ENCODE assay signal across 1 cellular context in the genomic region with DNA sequence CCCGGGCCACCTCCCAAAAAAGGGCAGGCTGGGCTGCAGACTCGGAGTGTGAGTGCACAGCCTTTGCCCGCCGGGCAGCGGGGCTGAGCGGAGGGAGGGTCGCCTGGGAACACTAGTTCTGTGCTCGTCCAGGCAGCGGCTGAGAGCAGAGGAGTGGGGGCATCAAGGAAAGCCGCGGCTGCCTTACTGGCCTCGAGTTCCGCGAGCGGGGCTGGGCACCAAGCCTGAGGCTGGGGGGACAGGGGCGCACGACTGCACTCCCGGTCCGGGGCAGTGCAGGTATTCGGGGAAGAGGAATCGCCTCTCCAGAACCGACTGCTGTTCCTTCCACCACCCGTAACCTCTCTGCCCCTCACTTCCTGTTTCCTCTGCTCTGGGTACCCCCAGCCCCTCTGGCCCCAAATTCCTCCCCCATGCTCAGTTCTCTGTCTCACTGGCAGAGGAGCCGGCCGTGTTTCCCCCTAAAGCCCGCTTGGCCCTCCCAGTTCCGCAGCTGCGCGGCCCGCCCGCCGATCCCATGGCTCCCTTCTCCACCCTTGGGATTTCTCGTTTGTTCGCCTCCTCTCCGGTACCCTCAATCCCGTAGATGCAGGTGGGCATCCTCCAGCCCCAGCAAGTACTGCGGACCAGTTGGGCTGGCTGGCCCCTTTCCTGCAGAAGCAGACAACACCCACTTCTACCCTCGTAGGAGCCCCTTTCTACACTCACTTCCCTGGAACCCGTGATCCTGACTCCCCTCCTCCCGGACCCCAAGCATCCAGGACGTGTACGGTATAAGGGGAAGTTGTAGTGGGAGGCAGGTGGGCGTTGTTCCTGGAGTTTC.
A peak's percentile ranks its signal among the peaks of the same experiment; 100 is the strongest.
TF ChIP-seq lines count a peak whose summit lies in the region.

No MANE protein-coding gene starts in this region.

TF ChIP-seq in GM23338, 12 proteins besides CTCF, POLR2A, EP300 and RAD21:
- TF ChIP-seq NANOG (IDR thresholded peaks at IDR 0.05; ENCODE audit: borderline replicate concordance), result no peak
- peak; percentile 70 for TF ChIP-seq EZH2 (IDR thresholded peaks at IDR 0.05; ENCODE audit: low read depth, unreplicated experiment)
- TF ChIP-seq ZNF331 (CRISPR knock-in tag; IDR thresholded peaks at IDR 0.05; ENCODE audit: low read depth), result no peak
- TF ChIP-seq, protein P1, sequence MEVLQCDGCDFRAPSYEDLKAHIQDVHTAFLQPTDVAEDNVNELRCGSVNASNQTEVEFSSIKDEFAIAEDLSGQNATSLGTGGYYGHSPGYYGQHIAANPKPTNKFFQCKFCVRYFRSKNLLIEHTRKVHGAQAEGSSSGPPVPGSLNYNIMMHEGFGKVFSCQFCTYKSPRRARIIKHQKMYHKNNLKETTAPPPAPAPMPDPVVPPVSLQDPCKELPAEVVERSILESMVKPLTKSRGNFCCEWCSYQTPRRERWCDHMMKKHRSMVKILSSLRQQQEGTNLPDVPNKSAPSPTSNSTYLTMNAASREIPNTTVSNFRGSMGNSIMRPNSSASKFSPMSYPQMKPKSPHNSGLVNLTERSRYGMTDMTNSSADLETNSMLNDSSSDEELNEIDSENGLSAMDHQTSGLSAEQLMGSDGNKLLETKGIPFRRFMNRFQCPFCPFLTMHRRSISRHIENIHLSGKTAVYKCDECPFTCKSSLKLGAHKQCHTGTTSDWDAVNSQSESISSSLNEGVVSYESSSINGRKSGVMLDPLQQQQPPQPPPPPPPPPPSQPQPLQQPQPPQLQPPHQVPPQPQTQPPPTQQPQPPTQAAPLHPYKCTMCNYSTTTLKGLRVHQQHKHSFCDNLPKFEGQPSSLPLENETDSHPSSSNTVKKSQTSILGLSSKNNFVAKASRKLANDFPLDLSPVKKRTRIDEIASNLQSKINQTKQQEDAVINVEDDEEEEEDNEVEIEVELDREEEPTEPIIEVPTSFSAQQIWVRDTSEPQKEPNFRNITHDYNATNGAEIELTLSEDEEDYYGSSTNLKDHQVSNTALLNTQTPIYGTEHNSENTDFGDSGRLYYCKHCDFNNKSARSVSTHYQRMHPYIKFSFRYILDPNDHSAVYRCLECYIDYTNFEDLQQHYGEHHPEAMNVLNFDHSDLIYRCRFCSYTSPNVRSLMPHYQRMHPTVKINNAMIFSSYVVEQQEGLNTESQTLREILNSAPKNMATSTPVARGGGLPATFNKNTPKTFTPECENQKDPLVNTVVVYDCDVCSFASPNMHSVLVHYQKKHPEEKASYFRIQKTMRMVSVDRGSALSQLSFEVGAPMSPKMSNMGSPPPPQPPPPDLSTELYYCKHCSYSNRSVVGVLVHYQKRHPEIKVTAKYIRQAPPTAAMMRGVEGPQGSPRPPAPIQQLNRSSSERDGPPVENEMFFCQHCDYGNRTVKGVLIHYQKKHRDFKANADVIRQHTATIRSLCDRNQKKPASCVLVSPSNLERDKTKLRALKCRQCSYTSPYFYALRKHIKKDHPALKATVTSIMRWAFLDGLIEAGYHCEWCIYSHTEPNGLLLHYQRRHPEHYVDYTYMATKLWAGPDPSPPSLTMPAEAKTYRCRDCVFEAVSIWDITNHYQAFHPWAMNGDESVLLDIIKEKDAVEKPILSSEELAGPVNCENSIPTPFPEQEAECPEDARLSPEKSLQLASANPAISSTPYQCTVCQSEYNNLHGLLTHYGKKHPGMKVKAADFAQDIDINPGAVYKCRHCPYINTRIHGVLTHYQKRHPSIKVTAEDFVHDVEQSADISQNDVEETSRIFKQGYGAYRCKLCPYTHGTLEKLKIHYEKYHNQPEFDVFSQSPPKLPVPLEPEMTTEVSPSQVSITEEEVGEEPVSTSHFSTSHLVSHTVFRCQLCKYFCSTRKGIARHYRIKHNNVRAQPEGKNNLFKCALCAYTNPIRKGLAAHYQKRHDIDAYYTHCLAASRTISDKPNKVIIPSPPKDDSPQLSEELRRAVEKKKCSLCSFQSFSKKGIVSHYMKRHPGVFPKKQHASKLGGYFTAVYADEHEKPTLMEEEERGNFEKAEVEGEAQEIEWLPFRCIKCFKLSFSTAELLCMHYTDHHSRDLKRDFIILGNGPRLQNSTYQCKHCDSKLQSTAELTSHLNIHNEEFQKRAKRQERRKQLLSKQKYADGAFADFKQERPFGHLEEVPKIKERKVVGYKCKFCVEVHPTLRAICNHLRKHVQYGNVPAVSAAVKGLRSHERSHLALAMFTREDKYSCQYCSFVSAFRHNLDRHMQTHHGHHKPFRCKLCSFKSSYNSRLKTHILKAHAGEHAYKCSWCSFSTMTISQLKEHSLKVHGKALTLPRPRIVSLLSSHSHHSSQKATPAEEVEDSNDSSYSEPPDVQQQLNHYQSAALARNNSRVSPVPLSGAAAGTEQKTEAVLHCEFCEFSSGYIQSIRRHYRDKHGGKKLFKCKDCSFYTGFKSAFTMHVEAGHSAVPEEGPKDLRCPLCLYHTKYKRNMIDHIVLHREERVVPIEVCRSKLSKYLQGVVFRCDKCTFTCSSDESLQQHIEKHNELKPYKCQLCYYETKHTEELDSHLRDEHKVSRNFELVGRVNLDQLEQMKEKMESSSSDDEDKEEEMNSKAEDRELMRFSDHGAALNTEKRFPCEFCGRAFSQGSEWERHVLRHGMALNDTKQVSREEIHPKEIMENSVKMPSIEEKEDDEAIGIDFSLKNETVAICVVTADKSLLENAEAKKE (CRISPR knock-in tag; IDR thresholded peaks at IDR 0.05), result no peak
- no peak for TF ChIP-seq JUNB (IDR thresholded peaks at IDR 0.05; ENCODE audit: unreplicated experiment)
- TF ChIP-seq ZNF114 (CRISPR knock-in tag; IDR thresholded peaks at IDR 0.05), result no peak
- TF ChIP-seq CREB1 (CRISPR knock-in tag; IDR thresholded peaks at IDR 0.05; ENCODE audit: low read depth), result no peak
- peak; percentile 49; the same call in 1 of the 2 replicates for TF ChIP-seq POLR2AphosphoS5 (IDR thresholded peaks at IDR 0.05; ENCODE audit: low read depth)
- TF ChIP-seq ETS1 (IDR thresholded peaks at IDR 0.05), result no peak
- TF ChIP-seq, protein P2, sequence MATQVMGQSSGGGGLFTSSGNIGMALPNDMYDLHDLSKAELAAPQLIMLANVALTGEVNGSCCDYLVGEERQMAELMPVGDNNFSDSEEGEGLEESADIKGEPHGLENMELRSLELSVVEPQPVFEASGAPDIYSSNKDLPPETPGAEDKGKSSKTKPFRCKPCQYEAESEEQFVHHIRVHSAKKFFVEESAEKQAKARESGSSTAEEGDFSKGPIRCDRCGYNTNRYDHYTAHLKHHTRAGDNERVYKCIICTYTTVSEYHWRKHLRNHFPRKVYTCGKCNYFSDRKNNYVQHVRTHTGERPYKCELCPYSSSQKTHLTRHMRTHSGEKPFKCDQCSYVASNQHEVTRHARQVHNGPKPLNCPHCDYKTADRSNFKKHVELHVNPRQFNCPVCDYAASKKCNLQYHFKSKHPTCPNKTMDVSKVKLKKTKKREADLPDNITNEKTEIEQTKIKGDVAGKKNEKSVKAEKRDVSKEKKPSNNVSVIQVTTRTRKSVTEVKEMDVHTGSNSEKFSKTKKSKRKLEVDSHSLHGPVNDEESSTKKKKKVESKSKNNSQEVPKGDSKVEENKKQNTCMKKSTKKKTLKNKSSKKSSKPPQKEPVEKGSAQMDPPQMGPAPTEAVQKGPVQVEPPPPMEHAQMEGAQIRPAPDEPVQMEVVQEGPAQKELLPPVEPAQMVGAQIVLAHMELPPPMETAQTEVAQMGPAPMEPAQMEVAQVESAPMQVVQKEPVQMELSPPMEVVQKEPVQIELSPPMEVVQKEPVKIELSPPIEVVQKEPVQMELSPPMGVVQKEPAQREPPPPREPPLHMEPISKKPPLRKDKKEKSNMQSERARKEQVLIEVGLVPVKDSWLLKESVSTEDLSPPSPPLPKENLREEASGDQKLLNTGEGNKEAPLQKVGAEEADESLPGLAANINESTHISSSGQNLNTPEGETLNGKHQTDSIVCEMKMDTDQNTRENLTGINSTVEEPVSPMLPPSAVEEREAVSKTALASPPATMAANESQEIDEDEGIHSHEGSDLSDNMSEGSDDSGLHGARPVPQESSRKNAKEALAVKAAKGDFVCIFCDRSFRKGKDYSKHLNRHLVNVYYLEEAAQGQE (IDR thresholded peaks at IDR 0.05; ENCODE audit: unreplicated experiment), result no peak
- no peak for TF ChIP-seq STAT1 (IDR thresholded peaks at IDR 0.05; ENCODE audit: unreplicated experiment)
- no peak for TF ChIP-seq EZH2phosphoT487 (IDR thresholded peaks at IDR 0.05; ENCODE audit: unreplicated experiment)
